ENCODE assay signal across 19 cellular contexts in genomic region chr4:15738877-15739276, GRCh38. TPM values are rescaled to one million over a fixed set of nuclear protein-coding genes. Genes with fewer than 3 reads are reported as not detected.
DNase-seq lines count a peak whose midpoint lies in the region; ATAC-seq, FAIRE-seq and TF ChIP-seq lines count a peak whose summit lies in the region.
"Had no signal": no experiment of that assay in that cellular context is flagged by ENCODE, and none has a peak within 500 bp of the region (broad histone marks: within the 10 kb centered on the region; RNA-seq: fewer than 3 reads in every experiment).

No MANE protein-coding gene starts in this region.

- H2AFZ ChIP-seq in MM.1S (ENCODE audit: low read length) (no peak overlapping the region), HepG2 (ENCODE audit: low read length) (no peak overlapping the region)

- H3K27ac ChIP-seq in MM.1S (ENCODE audit: low read length): no peak overlapping the region
- no peak overlapping the region for H3K27ac ChIP-seq in HepG2 (ENCODE audit: extremely low read length, insufficient read depth, low read length)
- H3K27ac ChIP-seq: adrenal gland; BLaER1 treated with 17β-estradiol and CSF1 and Interleukin-3, amounts not matched to agents 10 nM and 100 nM; lower lobe of right lung; testis had no signal

- in situ Hi-C loops in HepG2 (cut with HindIII; ENCODE audit: extremely low pct_ligation_motif_present, low pct_unique_long_range_greater_than_20kb): no loop called here

- H3K9me2 ChIP-seq in MM.1S (replicated peaks; ENCODE audit: insufficient read depth, low read length): no peaks in the 10 kb centered on the region

- H3K27me3 ChIP-seq in MM.1S (replicated peaks; ENCODE audit: insufficient read depth, low read length) (no peaks in the 10 kb centered on the region), HepG2 (ENCODE audit: control insufficient read depth in 1 of 2, insufficient read depth in 2 of 2, low read length in 2 of 2) (peaks cover 0 to 10% of the 10 kb centered on the region in 2 experiments; a peak in 3 of 5 replicates)
- H3K27me3 ChIP-seq: adrenal gland; BLaER1 treated with 17β-estradiol and CSF1 and Interleukin-3, amounts not matched to agents 10 nM and 100 nM; testis had no signal

- no peak for TF ChIP-seq RAD21 in HepG2 (CRISPR knock-in tag; IDR thresholded peaks at IDR 0.05)

- FAIRE-seq in HepG2 (lab: Jason Lieb, UNC): no peak
- FAIRE-seq: colon, endothelial cell of umbilical vein had no signal

- POLR2A ChIA-PET in HepG2 (lab: Yijun Ruan, JAX): no interaction called here

- H4K20me1 ChIP-seq in MM.1S (ENCODE audit: insufficient read depth, low read length): no peaks in the 10 kb centered on the region
- H4K20me1 ChIP-seq in HepG2 (ENCODE audit: insufficient read depth, low read length): no peaks in the 10 kb centered on the region
- H4K20me1 ChIP-seq: BLaER1 treated with 17β-estradiol and CSF1 and Interleukin-3, amounts not matched to agents 10 nM and 100 nM had no signal

- TF ChIP-seq EP300 in HepG2 (IDR thresholded peaks at IDR 0.05; ENCODE audit: low read depth in 2 of 2, low read length in 2 of 2) (no peak), HepG2 (CRISPR knock-in tag; IDR thresholded peaks at IDR 0.05; ENCODE audit: borderline replicate concordance) (no peak)

- ATAC-seq in HG02798 (IDR thresholded peaks at IDR 0.05; ENCODE audit: poor library complexity, unreplicated experiment): no peak
- ATAC-seq in HepG2: no peak
- ATAC-seq: lower lobe of right lung; naive thymus-derived CD8-positive, alpha-beta T cell; Right ventricle myocardium inferior had no signal

- H3K79me2 ChIP-seq in MM.1S (ENCODE audit: low read length) (no peaks in the 10 kb centered on the region), HepG2 (ENCODE audit: insufficient read depth, low read length) (no peaks in the 10 kb centered on the region)

- H3K4me2 ChIP-seq in MM.1S (ENCODE audit: low read depth, low read length) (no peak overlapping the region), HepG2 (ENCODE audit: low read depth, low read length) (no peak overlapping the region)
- H3K4me2 ChIP-seq: BLaER1 treated with 17β-estradiol and CSF1 and Interleukin-3, amounts not matched to agents 10 nM and 100 nM had no signal

- H3K36me3 ChIP-seq in MM.1S (replicated peaks; ENCODE audit: insufficient read depth, low read length) (no peaks in the 10 kb centered on the region), HepG2 (replicated peaks in 1 of 2; ENCODE audit: control insufficient read depth in 1 of 2, insufficient read depth in 2 of 2, low read length in 2 of 2) (no peaks in the 10 kb centered on the region)
- H3K36me3 ChIP-seq: adrenal gland, lower lobe of right lung had no signal

- TF ChIP-seq CTCF in MM.1S (IDR thresholded peaks at IDR 0.05; ENCODE audit: low read length) (no peak), HepG2 (CRISPR knock-in tag; IDR thresholded peaks at IDR 0.05) (no peak)

- intact Hi-C loops in HepG2 (cut with micrococcal nuclease; ENCODE audit: unreplicated experiment): no loop called here

- DNase-seq in AG08395 (ENCODE audit: low spot score) (peak; percentile 30), AG20443 (ENCODE audit: low spot score) (peak; percentile 43), iris pigment epithelial cell (ENCODE audit: low read depth) (peak; percentile 63), MM.1S (no peak), HepG2 (ENCODE audit: low spot score) (no peak)
- peak; percentile 22 for DNase-seq in activated naive CD4-positive, alpha-beta T cell treated with anti-CD3 and anti-CD28 coated beads, Interleukin-2, amount 50 U/mL, for 16 hours
- DNase-seq: adrenal gland; DMS153; immature natural killer cell; lower lobe of right lung; naive thymus-derived CD8-positive, alpha-beta T cell; NCI-H146; testis had no signal

- H3K9ac ChIP-seq in MM.1S (ENCODE audit: low read length): no peak overlapping the region
- no peak overlapping the region for H3K9ac ChIP-seq in HepG2 (ENCODE audit: insufficient read depth, low read depth, low read length)
- H3K9ac ChIP-seq: BLaER1 treated with 17β-estradiol and CSF1 and Interleukin-3, amounts not matched to agents 10 nM and 100 nM had no signal

- H3K4me3 ChIP-seq in MM.1S (ENCODE audit: low read length): no peak overlapping the region
- no peak overlapping the region for H3K4me3 ChIP-seq in HepG2 (replicated peaks in 1 of 3; ENCODE audit: insufficient read depth in 1 of 3, low read depth in 2 of 3, low read length in 3 of 3)
- H3K4me3 ChIP-seq: adrenal gland; BLaER1 treated with 17β-estradiol and CSF1 and Interleukin-3, amounts not matched to agents 10 nM and 100 nM; lower lobe of right lung; testis had no signal

- BruUV-seq in HepG2 (replicated peaks; lab: Mats Ljungman, UMichigan): no TSS peak

- 23% methylated on average over 1 of the region's 1 CpG for WGBS in HepG2 (ENCODE audit: low lambda C conversion rate)

- CTCF ChIA-PET in HepG2 (lab: Yijun Ruan, JAX; ENCODE audit: low intra/inter-chr PET ratio, low total read pairs): no interaction called here

- TF ChIP-seq POLR2A in HepG2 (IDR thresholded peaks at IDR 0.05; ENCODE audit: insufficient read depth in 1 of 2, low read depth in 2 of 2, low read length in 2 of 2): no peak

- H3K4me1 ChIP-seq in MM.1S (ENCODE audit: low read length): no peaks in the 10 kb centered on the region
- H3K4me1 ChIP-seq in HepG2 (ENCODE audit: insufficient read depth, low read length): peaks cover 17% of the 10 kb centered on the region
- H3K4me1 ChIP-seq: adrenal gland, lower lobe of right lung, testis had no signal

- no peaks in the 10 kb centered on the region for H3F3A ChIP-seq in MM.1S (ENCODE audit: insufficient read depth, low read length)

- H3K9me3 ChIP-seq in MM.1S (replicated peaks; ENCODE audit: insufficient read depth, low read length) (no peaks in the 10 kb centered on the region), HepG2 (ENCODE audit: low read length) (peaks cover 12% of the 10 kb centered on the region)
- H3K9me3 ChIP-seq: adrenal gland, testis had no signal

RNA-seq across cellular contexts. Expression of gene BST1, which starts 36.0 kb away (rescaled TPM):
- 0.22 and 0.49 TPM in 2 replicates for total RNA-seq in HepG2 (2016; rRNA removed; fragmentation: Illumina TruSeq; extraction: Trizol)
- 0.30 and 0.62 TPM in 2 replicates for total RNA-seq in HepG2 (2016; cell fraction: cytosol; rRNA removed; fragmentation: Illumina TruSeq; extraction: Trizol; ENCODE audit: low read depth)
- total RNA-seq in HepG2 (2016; cell fraction: insoluble cytoplasmic fraction; rRNA removed; fragmentation: Illumina TruSeq; extraction: Trizol): 0.12 and 0.26 TPM in 2 replicates
- total RNA-seq in HepG2 (2016; cell fraction: membrane; rRNA removed; fragmentation: Illumina TruSeq; extraction: Trizol): 0.53 and 0.83 TPM in 2 replicates
- total RNA-seq in HepG2 (2016; cell fraction: nucleus; rRNA removed; fragmentation: Illumina TruSeq; extraction: Trizol): not detected in 2 replicates
- polyA plus RNA-seq in HepG2 (2011; rRNA removed): 0.09 and 0.10 TPM in 2 replicates
- polyA plus RNA-seq in HepG2 (2011; cell fraction: cytosol; rRNA removed): 0.15 and 0.23 TPM in 2 replicates
- not detected in 2 replicates for polyA plus RNA-seq in HepG2 (2011; cell fraction: nucleus; rRNA removed)
- 0.16 and 0.30 TPM in 2 replicates for polyA plus RNA-seq in HepG2 (2012)
- polyA plus RNA-seq in HepG2 (2016; cell fraction: cytosol; fragmentation: Illumina TruSeq; extraction: Trizol; ENCODE audit: low read depth): 0.53 and 0.61 TPM in 2 replicates
- polyA plus RNA-seq in HepG2 (2016; cell fraction: insoluble cytoplasmic fraction; fragmentation: Illumina TruSeq; extraction: Trizol; ENCODE audit: low read depth): 0.44 TPM in 1 of 2 replicates, not detected in the other
- polyA plus RNA-seq in HepG2 (2016; cell fraction: membrane; fragmentation: Illumina TruSeq; extraction: Trizol; ENCODE audit: low read depth): 0.40 and 0.46 TPM in 2 replicates
- 0.23 TPM in 1 of 2 replicates, not detected in the other for polyA plus RNA-seq in HepG2 (2016; cell fraction: nucleus; fragmentation: Illumina TruSeq; extraction: Trizol; ENCODE audit: insufficient read depth, low read depth)
- polyA minus RNA-seq in HepG2 (2011; rRNA and poly(A)+ RNA removed; ENCODE audit: low replicate concordance): not detected in 2 replicates
- not detected in 2 replicates for polyA minus RNA-seq in HepG2 (2011; cell fraction: cytosol; rRNA and poly(A)+ RNA removed)
- polyA minus RNA-seq in HepG2 (2011; cell fraction: nucleus; rRNA and poly(A)+ RNA removed): 0.26 and 0.37 TPM in 2 replicates

RNA-seq across cellular contexts. Expression of gene CD38, which starts 39.3 kb away (rescaled TPM):
- total RNA-seq in HepG2 (2016; rRNA removed; fragmentation: Illumina TruSeq; extraction: Trizol): not detected in 2 replicates
- not detected in 2 replicates for total RNA-seq in HepG2 (2016; cell fraction: cytosol; rRNA removed; fragmentation: Illumina TruSeq; extraction: Trizol; ENCODE audit: low read depth)
- not detected in 2 replicates for total RNA-seq in HepG2 (2016; cell fraction: insoluble cytoplasmic fraction; rRNA removed; fragmentation: Illumina TruSeq; extraction: Trizol)
- total RNA-seq in HepG2 (2016; cell fraction: membrane; rRNA removed; fragmentation: Illumina TruSeq; extraction: Trizol): not detected in 2 replicates
- not detected in 2 replicates for total RNA-seq in HepG2 (2016; cell fraction: nucleus; rRNA removed; fragmentation: Illumina TruSeq; extraction: Trizol)
- not detected in 2 replicates for polyA plus RNA-seq in HepG2 (2011; rRNA removed)
- not detected in 2 replicates for polyA plus RNA-seq in HepG2 (2011; cell fraction: cytosol; rRNA removed)
- 0.02 TPM in 1 of 2 replicates, not detected in the other for polyA plus RNA-seq in HepG2 (2011; cell fraction: nucleus; rRNA removed)
- polyA plus RNA-seq in HepG2 (2012): not detected in 2 replicates
- not detected in 2 replicates for polyA plus RNA-seq in HepG2 (2016; cell fraction: cytosol; fragmentation: Illumina TruSeq; extraction: Trizol; ENCODE audit: low read depth)
- not detected in 2 replicates for polyA plus RNA-seq in HepG2 (2016; cell fraction: insoluble cytoplasmic fraction; fragmentation: Illumina TruSeq; extraction: Trizol; ENCODE audit: low read depth)
- not detected in 2 replicates for polyA plus RNA-seq in HepG2 (2016; cell fraction: membrane; fragmentation: Illumina TruSeq; extraction: Trizol; ENCODE audit: low read depth)
- not detected in 2 replicates for polyA plus RNA-seq in HepG2 (2016; cell fraction: nucleus; fragmentation: Illumina TruSeq; extraction: Trizol; ENCODE audit: insufficient read depth, low read depth)
- 0.07 TPM in 1 of 2 replicates, not detected in the other for polyA minus RNA-seq in HepG2 (2011; rRNA and poly(A)+ RNA removed; ENCODE audit: low replicate concordance)
- polyA minus RNA-seq in HepG2 (2011; cell fraction: cytosol; rRNA and poly(A)+ RNA removed): not detected in 2 replicates
- polyA minus RNA-seq in HepG2 (2011; cell fraction: nucleus; rRNA and poly(A)+ RNA removed): not detected in 2 replicates
- total RNA-seq: LHCN-M2 had no signal

RNA-seq across cellular contexts. Expression of gene FAM200B, which starts 57.2 kb away (rescaled TPM):
- total RNA-seq in HepG2 (2016; rRNA removed; fragmentation: Illumina TruSeq; extraction: Trizol): 41.8 and 48.4 TPM in 2 replicates
- 187 and 205 TPM in 2 replicates for total RNA-seq in HepG2 (2016; cell fraction: cytosol; rRNA removed; fragmentation: Illumina TruSeq; extraction: Trizol; ENCODE audit: low read depth)
- 40.1 and 43.4 TPM in 2 replicates for total RNA-seq in HepG2 (2016; cell fraction: insoluble cytoplasmic fraction; rRNA removed; fragmentation: Illumina TruSeq; extraction: Trizol)
- total RNA-seq in HepG2 (2016; cell fraction: membrane; rRNA removed; fragmentation: Illumina TruSeq; extraction: Trizol): 125 and 136 TPM in 2 replicates
- 24.8 and 29.3 TPM in 2 replicates for total RNA-seq in HepG2 (2016; cell fraction: nucleus; rRNA removed; fragmentation: Illumina TruSeq; extraction: Trizol)
- 24.4 and 25.6 TPM in 2 replicates for polyA plus RNA-seq in HepG2 (2011; rRNA removed)
- polyA plus RNA-seq in HepG2 (2011; cell fraction: cytosol; rRNA removed): 17.3 and 24.8 TPM in 2 replicates
- polyA plus RNA-seq in HepG2 (2011; cell fraction: nucleus; rRNA removed): 12.5 and 18.9 TPM in 2 replicates
- polyA plus RNA-seq in HepG2 (2012): 37.2 and 53.0 TPM in 2 replicates
- polyA plus RNA-seq in HepG2 (2016; cell fraction: cytosol; fragmentation: Illumina TruSeq; extraction: Trizol; ENCODE audit: low read depth): 277 and 328 TPM in 2 replicates
- polyA plus RNA-seq in HepG2 (2016; cell fraction: insoluble cytoplasmic fraction; fragmentation: Illumina TruSeq; extraction: Trizol; ENCODE audit: low read depth): 44.1 and 47.5 TPM in 2 replicates
- polyA plus RNA-seq in HepG2 (2016; cell fraction: membrane; fragmentation: Illumina TruSeq; extraction: Trizol; ENCODE audit: low read depth): 136 and 146 TPM in 2 replicates
- 41.1 and 41.9 TPM in 2 replicates for polyA plus RNA-seq in HepG2 (2016; cell fraction: nucleus; fragmentation: Illumina TruSeq; extraction: Trizol; ENCODE audit: insufficient read depth, low read depth)
- 1.9 and 3.1 TPM in 2 replicates for polyA minus RNA-seq in HepG2 (2011; rRNA and poly(A)+ RNA removed; ENCODE audit: low replicate concordance)
- polyA minus RNA-seq in HepG2 (2011; cell fraction: cytosol; rRNA and poly(A)+ RNA removed): 10.3 and 11.5 TPM in 2 replicates
- polyA minus RNA-seq in HepG2 (2011; cell fraction: nucleus; rRNA and poly(A)+ RNA removed): 17.9 and 23.9 TPM in 2 replicates

Comparison
In these comparisons a context has a peak if more than half of its experiments do, and no peak if none do; other contexts are left out.
1. DNase-seq: peak in AG08395 (single experiment), AG20443 (single experiment), activated naive CD4-positive, alpha-beta T cell treated with anti-CD3 and anti-CD28 coated beads, Interleukin-2, amount 50 U/mL, for 16 hours (single experiment) and iris pigment epithelial cell (single experiment); none in MM.1S (single experiment) and HepG2 (single experiment).